ENCODE assay signal across 8 cellular contexts in genomic region chr20:4041748-4042411, GRCh38.
DNase-seq lines count a peak whose midpoint lies in the region; ATAC-seq and TF ChIP-seq lines count a peak whose summit lies in the region.

No MANE protein-coding gene starts in this region.

- no peaks in the 10 kb centered on the region for H3K9me3 ChIP-seq in MM.1S (replicated peaks; ENCODE audit: insufficient read depth, low read length)

- no peaks in the 10 kb centered on the region for H3K9me2 ChIP-seq in MM.1S (replicated peaks; ENCODE audit: insufficient read depth, low read length)

- no peak overlapping the region for H3K27ac ChIP-seq in MM.1S (ENCODE audit: low read length)

- no peak overlapping the region for H3K9ac ChIP-seq in MM.1S (ENCODE audit: low read length)

- no peaks in the 10 kb centered on the region for H3K27me3 ChIP-seq in MM.1S (replicated peaks; ENCODE audit: insufficient read depth, low read length)

- no peak overlapping the region for H3K4me3 ChIP-seq in MM.1S (ENCODE audit: low read length)

- H3K79me2 ChIP-seq in MM.1S (ENCODE audit: low read length) = no peaks in the 10 kb centered on the region

- no peaks in the 10 kb centered on the region for H4K20me1 ChIP-seq in MM.1S (ENCODE audit: insufficient read depth, low read length)

- TF ChIP-seq CTCF in MM.1S (IDR thresholded peaks at IDR 0.05; ENCODE audit: low read length) = no peak

- H3K4me1 ChIP-seq in MM.1S (ENCODE audit: low read length) = peaks cover 12% of the 10 kb centered on the region

- ATAC-seq in HG03571 (IDR thresholded peaks at IDR 0.05; ENCODE audit: unreplicated experiment) (no peak), GM19328 (IDR thresholded peaks at IDR 0.05; ENCODE audit: unreplicated experiment) (no peak), HG03565 (IDR thresholded peaks at IDR 0.05; ENCODE audit: unreplicated experiment) (no peak)

- no peak overlapping the region for H2AFZ ChIP-seq in MM.1S (ENCODE audit: low read length)

- DNase-seq in 8988T (peak; percentile 43), HS-5 (ENCODE audit: low read depth) (peak; percentile 98), SW 1271 (lab: John Stamatoyannopoulos, UW) (peak; percentile 40 to 66), iPS-NIHi7 (ENCODE audit: extremely low spot score) (peak; percentile 54), MM.1S (no peak)

- H3K4me2 ChIP-seq in MM.1S (ENCODE audit: low read depth, low read length) = no peak overlapping the region

- no peaks in the 10 kb centered on the region for H3K36me3 ChIP-seq in MM.1S (replicated peaks; ENCODE audit: insufficient read depth, low read length)

- H3F3A ChIP-seq in MM.1S (ENCODE audit: insufficient read depth, low read length) = no peaks in the 10 kb centered on the region
